ENCODE assay signal across 27 cellular contexts in genomic region chr2:100065029-100065428, GRCh38.
"Had no signal": no experiment of that assay in that cellular context is flagged by ENCODE, and none has a peak within 500 bp of the region (broad histone marks: within the 10 kb centered on the region; RNA-seq: fewer than 3 reads in every experiment).

No MANE protein-coding gene starts in this region.

- H3K36me3 ChIP-seq: ascending aorta, cardiac muscle cell, neutrophil, ovary, right lobe of liver, uterus had no signal

- H3K27me3 Mint-ChIP-seq: effector memory CD8-positive, alpha-beta T cell had no signal

- H3K27me3 ChIP-seq: ascending aorta, cardiac muscle cell, neutrophil, ovary, right lobe of liver, uterus had no signal

- H3K4me1 ChIP-seq: ascending aorta, uterus had no signal

- DNase-seq: activated CD4-positive, alpha-beta T cell treated with anti-CD3 and anti-CD28 coated beads, Interleukin-2, amount 10 ng/mL, durations not matched to agents 7 days and 5 days; activated CD4-positive, CD25-positive, alpha-beta regulatory T cell treated with anti-CD3 and anti-CD28 coated beads, Interleukin-2, amount 50 U/mL, for 72 hours; activated CD8-positive, alpha-beta T cell treated with anti-CD3 and anti-CD28 coated beads for 36 hours; activated effector memory CD4-positive, alpha-beta T cell treated with Interleukin-2 at 50 U/mL for 16 hours; activated naive CD4-positive, alpha-beta T cell treated with Interleukin-2 at 50 U/mL for 16 hours; activated naive CD8-positive, alpha-beta T cell treated with anti-CD3 and anti-CD28 coated beads, Interleukin-2, amount 10 ng/mL, durations not matched to agents 7 days and 5 days; activated T-cell treated with anti-CD3 and anti-CD28 coated beads, Interleukin-2, amount 50 U/mL, for 48 hours; cortex of kidney; effector memory CD8-positive, alpha-beta T cell; erythroblast; head of caudate nucleus; hippocampal formation; left cardiac atrium; left ventricle myocardium superior; nephron progenitor cell; ovary; right lobe of liver; stimulated activated CD4-positive, alpha-beta T cell treated with anti-CD3 and anti-CD28 coated beads, Interleukin-2, amount 100 ng/mL, for 48 hours; stimulated activated naive CD8-positive, alpha-beta T cell treated with anti-CD3 and anti-CD28 coated beads, Interleukin-15, amount 100 ng/mL, for 72 hours; substantia nigra; uterus had no signal

- H3K9me3 Mint-ChIP-seq: type B pancreatic cell had no signal

- H3K27ac ChIP-seq: ascending aorta, cardiac muscle cell, neutrophil, ovary, right lobe of liver, uterus, VCaP had no signal

- ATAC-seq: effector memory CD8-positive, alpha-beta T cell; left cardiac atrium; left ventricle myocardium superior; right lobe of liver had no signal

- H3K27ac Mint-ChIP-seq: activated CD4-positive, alpha-beta T cell treated with anti-CD3 and anti-CD28 coated beads, Interleukin-2, amount 10 ng/mL, durations not matched to agents 7 days and 5 days; activated CD8-positive, alpha-beta T cell treated with anti-CD3 and anti-CD28 coated beads for 36 hours; activated naive CD8-positive, alpha-beta T cell treated with anti-CD3 and anti-CD28 coated beads, Interleukin-2, amount 10 ng/mL, durations not matched to agents 7 days and 5 days; effector memory CD8-positive, alpha-beta T cell; nephron progenitor cell; progenitor cell of endocrine pancreas; stimulated activated naive CD8-positive, alpha-beta T cell treated with anti-CD3 and anti-CD28 coated beads, Interleukin-15, amount 100 ng/mL, for 72 hours; type B pancreatic cell had no signal

- H3K9me3 ChIP-seq: ascending aorta, neutrophil, ovary, right lobe of liver, uterus had no signal

- H3K4me3 Mint-ChIP-seq: activated CD4-positive, alpha-beta T cell treated with anti-CD3 and anti-CD28 coated beads, Interleukin-2, amount 10 ng/mL, durations not matched to agents 7 days and 5 days; activated CD8-positive, alpha-beta T cell treated with anti-CD3 and anti-CD28 coated beads for 36 hours; activated naive CD8-positive, alpha-beta T cell treated with anti-CD3 and anti-CD28 coated beads, Interleukin-2, amount 10 ng/mL, durations not matched to agents 7 days and 5 days; nephron progenitor cell; stimulated activated naive CD8-positive, alpha-beta T cell treated with anti-CD3 and anti-CD28 coated beads, Interleukin-15, amount 100 ng/mL, for 72 hours; type B pancreatic cell had no signal

- H3K4me3 ChIP-seq: ascending aorta, cardiac muscle cell, ovary, right lobe of liver, uterus had no signal
